ENCODE assay signal across 20 cellular contexts in the genomic region with DNA sequence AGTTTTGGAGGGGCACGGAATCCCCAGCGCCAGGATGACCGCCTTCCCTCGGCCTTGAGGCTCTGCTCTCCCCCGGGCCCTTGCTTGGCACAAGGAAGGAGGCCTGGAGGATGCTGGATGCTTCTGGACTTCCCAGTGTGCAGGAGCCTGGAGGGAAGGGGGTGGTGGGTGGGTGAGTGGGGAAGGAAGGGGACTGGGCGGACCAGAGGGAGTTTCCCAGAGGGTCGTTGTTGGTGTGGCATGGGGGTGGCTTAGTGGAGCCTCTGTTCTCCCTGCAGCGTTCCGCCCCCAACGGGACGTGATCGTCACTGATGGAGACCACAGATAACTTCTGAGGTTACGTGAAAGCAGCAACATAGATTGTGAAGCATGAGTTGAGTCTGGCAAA.
A peak's percentile ranks its signal among the peaks of the same experiment; 100 is the strongest.
DNase-seq lines count a peak whose midpoint lies in the region; ATAC-seq lines count a peak whose summit lies in the region.
"Had no signal": no experiment of that assay in that cellular context is flagged by ENCODE, and none has a peak within 500 bp of the region (broad histone marks: within the 10 kb centered on the region; RNA-seq: fewer than 3 reads in every experiment).

No MANE protein-coding gene starts in this region.

- H3K9me3 Mint-ChIP-seq in activated CD4-positive, alpha-beta T cell treated with anti-CD3 and anti-CD28 coated beads, Interleukin-2, amount 10 ng/mL, durations not matched to agents 24 days and 14 days = no peaks in the 10 kb centered on the region
- H3K9me3 Mint-ChIP-seq in activated naive CD8-positive, alpha-beta T cell treated with anti-CD3 and anti-CD28 coated beads, Interleukin-2, amount 10 ng/mL, durations not matched to agents 7 days and 5 days = no peaks in the 10 kb centered on the region
- H3K9me3 Mint-ChIP-seq: activated B cell treated with CpG ODN at 0.5 μM for 24 hours, neural crest cell, type B pancreatic cell had no signal

- peaks cover 10% of the 10 kb centered on the region for H3K27me3 Mint-ChIP-seq in activated CD4-positive, alpha-beta T cell treated with anti-CD3 and anti-CD28 coated beads, Interleukin-2, amount 10 ng/mL, durations not matched to agents 24 days and 14 days
- peaks cover 29% of the 10 kb centered on the region for H3K27me3 Mint-ChIP-seq in activated naive CD8-positive, alpha-beta T cell treated with anti-CD3 and anti-CD28 coated beads, Interleukin-2, amount 10 ng/mL, durations not matched to agents 7 days and 5 days

- POLR2A ChIA-PET in activated naive CD8-positive, alpha-beta T cell treated with anti-CD3 and anti-CD28 coated beads, Interleukin-2, amount 10 ng/mL, durations not matched to agents 7 days and 5 days (lab: Charles Lee) = no interaction called here

- no peak overlapping the region for H3K4me3 ChIP-seq in Jurkat, Clone E6-1 (ENCODE audit: low read length)
- H3K4me3 ChIP-seq: SK-N-MC, skin epidermis had no signal

- peak; percentile 73 for ATAC-seq in activated naive CD8-positive, alpha-beta T cell treated with anti-CD3 and anti-CD28 coated beads, Interleukin-2, amount 10 ng/mL, durations not matched to agents 7 days and 5 days (ENCODE audit: low read depth)
- no peak for ATAC-seq in HG03520 (IDR thresholded peaks at IDR 0.05; ENCODE audit: unreplicated experiment)
- ATAC-seq: left lobe of liver had no signal

- H3K4me1 Mint-ChIP-seq in activated CD4-positive, alpha-beta T cell treated with anti-CD3 and anti-CD28 coated beads, Interleukin-2, amount 10 ng/mL, durations not matched to agents 24 days and 14 days = peaks cover 6% of the 10 kb centered on the region
- H3K4me1 Mint-ChIP-seq in activated naive CD8-positive, alpha-beta T cell treated with anti-CD3 and anti-CD28 coated beads, Interleukin-2, amount 10 ng/mL, durations not matched to agents 7 days and 5 days = peaks cover 7% of the 10 kb centered on the region
- H3K4me1 Mint-ChIP-seq: activated B cell treated with CpG ODN at 0.5 μM for 24 hours, neural crest cell had no signal

- intact Hi-C loops in activated CD4-positive, alpha-beta T cell treated with anti-CD3 and anti-CD28 coated beads, Interleukin-2, amount 10 ng/mL, durations not matched to agents 24 days and 14 days (cut with micrococcal nuclease) = no loop called here
- intact Hi-C loops in posterior vena cava (cut with DNase I) = no loop called here

- peak; percentile 64 for DNase-seq in activated CD4-positive, alpha-beta T cell treated with anti-CD3 and anti-CD28 coated beads, Interleukin-2, amount 10 ng/mL, durations not matched to agents 24 days and 14 days
- no peak for DNase-seq in activated CD4-positive, alpha-beta T cell treated with anti-CD3 and anti-CD28 coated beads for 1 hour
- DNase-seq in Jurkat, Clone E6-1 (ENCODE audit: low read depth, low spot score) = peak; percentile 48
- no peak for DNase-seq in activated naive CD8-positive, alpha-beta T cell treated with anti-CD3 and anti-CD28 coated beads, Interleukin-2, amount 10 ng/mL, durations not matched to agents 7 days and 5 days
- DNase-seq in posterior vena cava (ENCODE audit: low spot score) (peak; percentile 31), SIG-M5 treated with dmso at 0.1 percent for 504 hours (lab: John Stamatoyannopoulos, UW; ENCODE audit: unreplicated experiment) (no peak), DMS53 treated with DMSO at 0.1 percent for 48 hours (lab: John Stamatoyannopoulos, UW; ENCODE audit: unreplicated experiment) (no peak)
- DNase-seq: activated B cell treated with CpG ODN at 0.5 μM for 24 hours; Calu3; effector memory CD4-positive, alpha-beta T cell; H9; NCI-H510A treated with DMSO at 0.1 percent for 48 hours; T-helper 9 cell had no signal

- no peak overlapping the region for H3K27ac Mint-ChIP-seq in activated CD4-positive, alpha-beta T cell treated with anti-CD3 and anti-CD28 coated beads, Interleukin-2, amount 10 ng/mL, durations not matched to agents 24 days and 14 days
- no peak overlapping the region for H3K27ac Mint-ChIP-seq in activated naive CD8-positive, alpha-beta T cell treated with anti-CD3 and anti-CD28 coated beads, Interleukin-2, amount 10 ng/mL, durations not matched to agents 7 days and 5 days
- H3K27ac Mint-ChIP-seq: activated B cell treated with CpG ODN at 0.5 μM for 24 hours; activated naive CD8-positive, alpha-beta T cell; H9; type B pancreatic cell had no signal

- H3K4me3 Mint-ChIP-seq in activated CD4-positive, alpha-beta T cell treated with anti-CD3 and anti-CD28 coated beads, Interleukin-2, amount 10 ng/mL, durations not matched to agents 24 days and 14 days = no peak overlapping the region
- no peak overlapping the region for H3K4me3 Mint-ChIP-seq in activated naive CD8-positive, alpha-beta T cell treated with anti-CD3 and anti-CD28 coated beads, Interleukin-2, amount 10 ng/mL, durations not matched to agents 7 days and 5 days
- H3K4me3 Mint-ChIP-seq: activated B cell treated with CpG ODN at 0.5 μM for 24 hours; activated naive CD8-positive, alpha-beta T cell; H9; neural crest cell; type B pancreatic cell had no signal

- no peaks in the 10 kb centered on the region for H3K36me3 Mint-ChIP-seq in activated CD4-positive, alpha-beta T cell treated with anti-CD3 and anti-CD28 coated beads, Interleukin-2, amount 10 ng/mL, durations not matched to agents 24 days and 14 days (ENCODE audit: low read depth)
- H3K36me3 Mint-ChIP-seq in activated naive CD8-positive, alpha-beta T cell treated with anti-CD3 and anti-CD28 coated beads, Interleukin-2, amount 10 ng/mL, durations not matched to agents 7 days and 5 days = no peaks in the 10 kb centered on the region
- H3K36me3 Mint-ChIP-seq: activated naive CD8-positive, alpha-beta T cell; type B pancreatic cell had no signal

Comparison
In these comparisons a context has a peak if more than half of its experiments do, and no peak if none do; other contexts are left out.
1. DNase-seq: peak in activated CD4-positive, alpha-beta T cell treated with anti-CD3 and anti-CD28 coated beads, Interleukin-2, amount 10 ng/mL, durations not matched to agents 24 days and 14 days (single experiment), Jurkat, Clone E6-1 (single experiment) and posterior vena cava (single experiment); none in activated CD4-positive, alpha-beta T cell treated with anti-CD3 and anti-CD28 coated beads for 1 hour (single experiment), activated naive CD8-positive, alpha-beta T cell treated with anti-CD3 and anti-CD28 coated beads, Interleukin-2, amount 10 ng/mL, durations not matched to agents 7 days and 5 days (single experiment), SIG-M5 treated with dmso at 0.1 percent for 504 hours (single experiment) and DMS53 treated with DMSO at 0.1 percent for 48 hours (single experiment).